ENCODE assay signal across 1 cellular context in the genomic region with DNA sequence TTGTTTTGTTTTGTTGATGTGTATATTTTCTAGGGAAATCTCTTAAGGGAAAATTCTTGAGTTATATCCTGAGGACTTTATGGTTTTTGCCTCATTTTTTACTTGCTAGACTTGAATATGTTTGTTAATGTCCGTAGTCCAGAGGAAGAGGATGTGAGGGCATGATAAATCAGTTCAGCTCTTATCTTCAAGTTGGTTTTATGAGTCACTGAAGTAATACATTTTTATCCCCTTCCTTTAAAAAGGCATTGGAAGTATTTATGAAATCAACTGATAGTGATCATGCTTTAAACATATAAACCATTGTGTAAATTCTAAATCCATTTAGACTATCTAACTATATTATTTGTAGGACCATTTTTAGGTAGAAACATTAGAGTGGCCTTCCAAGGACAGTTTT.
TF ChIP-seq lines count a peak whose summit lies in the region.

No MANE protein-coding gene starts in this region.

TF ChIP-seq in K562, 482 proteins besides CTCF, POLR2A, EP300 and RAD21 (continued from another document):
- TF ChIP-seq PCBP1 (IDR thresholded peaks at IDR 0.05; ENCODE audit: low read depth, low read length, poor library complexity, severe bottlenecking) (no peak), BACH1 (tag; IDR thresholded peaks at IDR 0.05) (no peak), KDM4B (IDR thresholded peaks at IDR 0.05; ENCODE audit: borderline replicate concordance in 2 of 2, low read depth in 1 of 2) (no peak)
TF ChIP-seq in K562: peak in this region for 6.
